10 cellular contexts compared by ENCODE assay signal in genomic region chr11:49190287-49190686, GRCh38. TPM values are rescaled to one million over a fixed set of nuclear protein-coding genes. Genes with fewer than 3 reads are reported as not detected.
A peak's percentile ranks its signal among the peaks of the same experiment; 100 is the strongest.
DNase-seq lines count a peak whose midpoint lies in the region; ATAC-seq, FAIRE-seq and TF ChIP-seq lines count a peak whose summit lies in the region.
"Not testable (repeated sequence)": the region's sequence is repeated elsewhere in the genome, so short reads cannot be mapped to it uniquely, and the experiment has no call there.
"Had no signal": no experiment of that assay in that cellular context is flagged by ENCODE, and none has a peak within 500 bp of the region (broad histone marks: within the 10 kb centered on the region; RNA-seq: fewer than 3 reads in every experiment).

No MANE protein-coding gene starts in this region.

- H3K9ac ChIP-seq in HepG2 (ENCODE audit: insufficient read depth, low read depth, low read length) = not testable (repeated sequence)

- 2% methylated on average over 2 of the region's 2 CpGs for WGBS in HepG2 (ENCODE audit: low lambda C conversion rate)

- in situ Hi-C loops in SK-MEL-5 (cut with HindIII; ENCODE audit: low pct_unique_long_range_greater_than_20kb, low sequenced_read_pairs); HepG2 (cut with HindIII; ENCODE audit: extremely low pct_ligation_motif_present, low pct_unique_long_range_greater_than_20kb): not testable (repeated sequence)

- not testable (repeated sequence) for H3K4me1 ChIP-seq in HepG2 (ENCODE audit: insufficient read depth, low read length)

- H3K27me3 ChIP-seq in HepG2 (ENCODE audit: control insufficient read depth in 1 of 2, insufficient read depth in 2 of 2, low read length in 2 of 2) = not testable (repeated sequence)

- not testable (repeated sequence) for H2AFZ ChIP-seq in HepG2 (ENCODE audit: low read length)

- CTCF ChIA-PET in HepG2 (lab: Yijun Ruan, JAX; ENCODE audit: low intra/inter-chr PET ratio, low total read pairs) = not testable (repeated sequence)

- not testable (repeated sequence) for H3K79me2 ChIP-seq in HepG2 (ENCODE audit: insufficient read depth, low read length)

- not testable (repeated sequence) for H3K9me3 ChIP-seq in HepG2 (ENCODE audit: low read length)

- not testable (repeated sequence) for ATAC-seq in HepG2

- H3K4me2 ChIP-seq in HepG2 (ENCODE audit: low read depth, low read length) = not testable (repeated sequence)

- not testable (repeated sequence) for TF ChIP-seq RAD21 in HepG2 (CRISPR knock-in tag; IDR thresholded peaks at IDR 0.05)

- not testable (repeated sequence) for H4K20me1 ChIP-seq in HepG2 (ENCODE audit: insufficient read depth, low read length)

- H3K27ac ChIP-seq in caudate nucleus (ENCODE audit: low read depth, low read length) = peak overlapping the region; percentile 88
- H3K27ac ChIP-seq in HepG2 (ENCODE audit: extremely low read length, insufficient read depth, low read length) = not testable (repeated sequence)

- H3K4me3 ChIP-seq in HepG2 (replicated peaks in 1 of 3; ENCODE audit: insufficient read depth in 1 of 3, low read depth in 2 of 3, low read length in 3 of 3) = not testable (repeated sequence)

- not testable (repeated sequence) for BruUV-seq in HepG2 (replicated peaks; lab: Mats Ljungman, UMichigan)

- TF ChIP-seq EP300 in HepG2 (IDR thresholded peaks at IDR 0.05; ENCODE audit: low read depth in 2 of 2, low read length in 2 of 2); HepG2 (CRISPR knock-in tag; IDR thresholded peaks at IDR 0.05; ENCODE audit: borderline replicate concordance): not testable (repeated sequence)

- H3K36me3 ChIP-seq in HepG2 (replicated peaks in 1 of 2; ENCODE audit: control insufficient read depth in 1 of 2, insufficient read depth in 2 of 2, low read length in 2 of 2) = not testable (repeated sequence)

- TF ChIP-seq POLR2A in HepG2 (IDR thresholded peaks at IDR 0.05; ENCODE audit: insufficient read depth in 1 of 2, low read depth in 2 of 2, low read length in 2 of 2) = not testable (repeated sequence)

- intact Hi-C loops in HepG2 (cut with micrococcal nuclease; ENCODE audit: unreplicated experiment) = not testable (repeated sequence)

- peak; percentile 98 for FAIRE-seq in frontal cortex (lab: Jason Lieb, UNC)
- FAIRE-seq in HepG2 (lab: Jason Lieb, UNC) = not testable (repeated sequence)

- TF ChIP-seq CTCF in HepG2 (CRISPR knock-in tag; IDR thresholded peaks at IDR 0.05) = not testable (repeated sequence)

- DNase-seq in Ammon's horn (ENCODE audit: low spot score) (peak; percentile 53), SK-MEL-5 (ENCODE audit: low read depth, low spot score) (peak; percentile 81), caudate nucleus (lab: John Stamatoyannopoulos, UW) (peak in 2 of 61 donors; percentile 3 to 8), HepG2 (ENCODE audit: low spot score) (peak; percentile 9), putamen (ENCODE audit: low spot score) (peak; percentile 84), superior temporal gyrus (ENCODE audit: extremely low spot score) (peak; percentile 89)
- not testable (repeated sequence) for DNase-seq in frontal cortex (ENCODE audit: low spot score in 2 of 2)

- POLR2A ChIA-PET in HepG2 (lab: Yijun Ruan, JAX) = not testable (repeated sequence)

TF ChIP-seq in HepG2, 621 proteins besides CTCF, POLR2A, EP300 and RAD21:
- TF ChIP-seq SOX13 (IDR thresholded peaks at IDR 0.05) = not testable (repeated sequence)
- TF ChIP-seq SOX13 (CRISPR knock-in tag; conservative IDR thresholded peaks at IDR 0.05 in 1 of 2, IDR thresholded peaks at IDR 0.05 in 1 of 2) (peak in 1 of 2 experiments; percentile 56; a peak in 2 of 4 replicates), SOX5 (CRISPR knock-in tag; IDR thresholded peaks at IDR 0.05; ENCODE audit: borderline replicate concordance) (peak; percentile 45; the same call in 1 of the 2 replicates)

RNA-seq across cellular contexts. Expression of gene FOLH1, which starts 18.1 kb away (rescaled TPM):
- total RNA-seq in SK-MEL-5 (2014; rRNA removed; shearing (Covaris generic)) = 7.0 and 7.4 TPM in 2 replicates
- 11.3 and 13.7 TPM in 2 replicates for polyA plus RNA-seq in SK-MEL-5 (2015; cell fraction: cytosol; rRNA removed)
- 5.5 and 7.7 TPM in 2 replicates for polyA plus RNA-seq in SK-MEL-5 (2015; cell fraction: nucleus; rRNA removed)
- total RNA-seq in frontal cortex (4.9 TPM), HepG2 (2016; rRNA removed; fragmentation: Illumina TruSeq; extraction: Trizol) (not detected in 2 replicates)
- total RNA-seq in HepG2 (2016; cell fraction: cytosol; rRNA removed; fragmentation: Illumina TruSeq; extraction: Trizol; ENCODE audit: low read depth) = not detected in 2 replicates
- not detected in 2 replicates for total RNA-seq in HepG2 (2016; cell fraction: insoluble cytoplasmic fraction; rRNA removed; fragmentation: Illumina TruSeq; extraction: Trizol)
- not detected in 2 replicates for total RNA-seq in HepG2 (2016; cell fraction: membrane; rRNA removed; fragmentation: Illumina TruSeq; extraction: Trizol)
- not detected in 2 replicates for total RNA-seq in HepG2 (2016; cell fraction: nucleus; rRNA removed; fragmentation: Illumina TruSeq; extraction: Trizol)
- 0.18 TPM in 1 of 2 replicates, not detected in the other for polyA plus RNA-seq in HepG2 (2011; rRNA removed)
- not detected in 2 replicates for polyA plus RNA-seq in HepG2 (2011; cell fraction: cytosol; rRNA removed)
- polyA plus RNA-seq in HepG2 (2011; cell fraction: nucleus; rRNA removed) = not detected in 2 replicates
- not detected in 2 replicates for polyA plus RNA-seq in HepG2 (2012)
- polyA plus RNA-seq in HepG2 (2016; cell fraction: cytosol; fragmentation: Illumina TruSeq; extraction: Trizol; ENCODE audit: low read depth) = not detected in 2 replicates
- not detected in 2 replicates for polyA plus RNA-seq in HepG2 (2016; cell fraction: insoluble cytoplasmic fraction; fragmentation: Illumina TruSeq; extraction: Trizol; ENCODE audit: low read depth)
- polyA plus RNA-seq in HepG2 (2016; cell fraction: membrane; fragmentation: Illumina TruSeq; extraction: Trizol; ENCODE audit: low read depth) = not detected in 2 replicates
- not detected in 2 replicates for polyA plus RNA-seq in HepG2 (2016; cell fraction: nucleus; fragmentation: Illumina TruSeq; extraction: Trizol; ENCODE audit: insufficient read depth, low read depth)
- not detected in 2 replicates for polyA minus RNA-seq in HepG2 (2011; rRNA and poly(A)+ RNA removed; ENCODE audit: low replicate concordance)
- not detected in 2 replicates for polyA minus RNA-seq in HepG2 (2011; cell fraction: cytosol; rRNA and poly(A)+ RNA removed)
- not detected in 2 replicates for polyA minus RNA-seq in HepG2 (2011; cell fraction: nucleus; rRNA and poly(A)+ RNA removed)
- total RNA-seq: CD4-positive, alpha-beta memory T cell; HT-29 had no signal
- polyA plus RNA-seq: CD14-positive monocyte; CD4-positive, alpha-beta memory T cell had no signal
